In the genomic region with DNA sequence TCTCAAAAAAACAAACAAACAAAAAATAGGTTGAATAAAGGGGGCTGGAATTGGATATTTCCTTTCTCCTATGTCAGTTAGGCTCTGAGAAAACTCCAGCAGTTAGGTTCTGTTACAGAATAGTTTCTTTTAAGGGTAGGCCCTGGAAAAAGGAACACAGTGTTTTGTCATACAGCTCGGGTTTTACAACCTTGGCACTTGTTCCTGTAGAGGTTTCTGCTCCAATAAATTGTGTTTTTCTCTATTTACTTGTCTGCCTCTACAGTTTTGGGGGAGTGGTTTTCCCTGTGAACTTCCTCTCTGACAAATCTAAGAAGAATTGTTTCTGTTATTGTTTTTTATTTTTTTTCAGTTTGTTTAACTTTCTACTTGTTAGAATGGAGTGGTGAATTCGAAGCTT, we compare ENCODE assay signal across 20 cellular contexts.
DNase-seq lines count a peak whose midpoint lies in the region; ATAC-seq lines count a peak whose summit lies in the region.
"Had no signal": no experiment of that assay in that cellular context is flagged by ENCODE, and none has a peak within 500 bp of the region (broad histone marks: within the 10 kb centered on the region; RNA-seq: fewer than 3 reads in every experiment).

No MANE protein-coding gene starts in this region.

- H3K79me2 ChIP-seq in mesendoderm (ENCODE audit: control insufficient read depth, insufficient read depth, low read length): no peaks in the 10 kb centered on the region

- H3K36me3 ChIP-seq in HUES6 (ENCODE audit: control insufficient read depth, insufficient read depth, low read length) (no peaks in the 10 kb centered on the region), subcutaneous abdominal adipose tissue (ENCODE audit: control insufficient read depth in 5 of 5, insufficient read depth in 5 of 5, low read length in 5 of 5) (no peaks in the 10 kb centered on the region), H7 (replicated peaks; ENCODE audit: control insufficient read depth, insufficient read depth, low read length) (no peaks in the 10 kb centered on the region), mesendoderm (ENCODE audit: control insufficient read depth, insufficient read depth, low read length) (peaks cover 1% of the 10 kb centered on the region)
- H3K36me3 ChIP-seq: BLaER1 treated with 17β-estradiol and CSF1 and Interleukin-3, amounts not matched to agents 10 nM and 100 nM had no signal

- H3K9ac ChIP-seq in HUES6 (ENCODE audit: low read length) (no peak overlapping the region), subcutaneous abdominal adipose tissue (ENCODE audit: low read length in 5 of 5) (no peak overlapping the region), mesendoderm (ENCODE audit: low read length) (no peak overlapping the region)
- H3K9ac ChIP-seq: BLaER1 treated with 17β-estradiol and CSF1 and Interleukin-3, amounts not matched to agents 10 nM and 100 nM; SK-N-SH had no signal

- no peak overlapping the region for H4K5ac ChIP-seq in mesendoderm (ENCODE audit: low read length)

- H3K27ac ChIP-seq in HUES6 (ENCODE audit: low read depth, low read length) (peak overlapping the region; percentile 41; the same call in 1 of the 2 replicates), angular gyrus (ENCODE audit: low read depth, low read length) (peak overlapping the region; percentile 27), subcutaneous abdominal adipose tissue (ENCODE audit: low read depth, low read length) (peak overlapping the region; percentile 18), mesendoderm (ENCODE audit: low read depth, low read length) (no peak overlapping the region)
- H3K27ac ChIP-seq: BLaER1 treated with 17β-estradiol and CSF1 and Interleukin-3, amounts not matched to agents 10 nM and 100 nM; left ventricle myocardium inferior had no signal

- no peak overlapping the region for H2BK120ac ChIP-seq in mesendoderm (ENCODE audit: low read depth, low read length)

- no peak for ATAC-seq in GM19463 (IDR thresholded peaks at IDR 0.05; ENCODE audit: unreplicated experiment)
- no peak for ATAC-seq in GM19452 (IDR thresholded peaks at IDR 0.05; ENCODE audit: unreplicated experiment)
- ATAC-seq: activated CD8-positive, alpha-beta T cell treated with anti-CD3 and anti-CD28 coated beads for 36 hours; esophagus mucosa; PC-3; stimulated activated naive B cell treated with anti-CD40 and anti-IgM and Interleukin-4, amounts not matched to agents 10 μg/mL and 1 μg/mL and 100 μg/mL, for 72 hours had no signal

- H3K23ac ChIP-seq in mesendoderm (ENCODE audit: low read length): no peak overlapping the region

- H3K4me3 ChIP-seq in HUES6 (ENCODE audit: low read depth, low read length): no peak overlapping the region
- H3K4me3 ChIP-seq in subcutaneous abdominal adipose tissue (ENCODE audit: low read depth in 1 of 5, low read length in 5 of 5): no peak overlapping the region
- no peak overlapping the region for H3K4me3 ChIP-seq in H7 (ENCODE audit: insufficient read depth, low read depth, low read length)
- H3K4me3 ChIP-seq in mesendoderm (ENCODE audit: low read length): no peak overlapping the region
- H3K4me3 ChIP-seq: BLaER1 treated with 17β-estradiol and CSF1 and Interleukin-3, amounts not matched to agents 10 nM and 100 nM; left ventricle myocardium inferior had no signal

- no peaks in the 10 kb centered on the region for H3K9me3 ChIP-seq in HUES6 (ENCODE audit: control insufficient read depth, insufficient read depth, low read depth, low read length)
- no peaks in the 10 kb centered on the region for H3K9me3 ChIP-seq in subcutaneous abdominal adipose tissue (ENCODE audit: control insufficient read depth in 5 of 5, low read length in 5 of 5)
- H3K9me3 ChIP-seq: BLaER1 treated with 17β-estradiol and CSF1 and Interleukin-3, amounts not matched to agents 10 nM and 100 nM; left ventricle myocardium inferior; SK-N-SH had no signal

- no peak overlapping the region for H3K56ac ChIP-seq in mesendoderm (ENCODE audit: low read length)

- no peak overlapping the region for H2BK5ac ChIP-seq in mesendoderm (ENCODE audit: low read length)

- H3K27me3 ChIP-seq in HUES6 (ENCODE audit: control insufficient read depth, insufficient read depth, low read length) (no peaks in the 10 kb centered on the region), subcutaneous abdominal adipose tissue (ENCODE audit: control insufficient read depth in 5 of 5, insufficient read depth in 4 of 5, low read length in 5 of 5) (no peaks in the 10 kb centered on the region), H7 (ENCODE audit: control insufficient read depth, insufficient read depth, low read length) (no peaks in the 10 kb centered on the region), mesendoderm (ENCODE audit: insufficient read depth, low read length, poor library complexity) (no peaks in the 10 kb centered on the region)
- H3K27me3 ChIP-seq: BLaER1 treated with 17β-estradiol and CSF1 and Interleukin-3, amounts not matched to agents 10 nM and 100 nM had no signal

- H3K79me1 ChIP-seq in mesendoderm (ENCODE audit: low read length): no peaks in the 10 kb centered on the region

- H3K18ac ChIP-seq in mesendoderm (ENCODE audit: low read length): no peak overlapping the region

- H3K4me1 ChIP-seq in HUES6 (ENCODE audit: control insufficient read depth, insufficient read depth, low read length) (peaks cover 10% of the 10 kb centered on the region), subcutaneous abdominal adipose tissue (ENCODE audit: control insufficient read depth in 5 of 5, insufficient read depth in 5 of 5, low read length in 5 of 5) (peaks cover 0 to 13% (median 2%) of the 10 kb centered on the region in 5 donors), mesendoderm (ENCODE audit: control insufficient read depth, low read depth, low read length) (peaks cover 3% of the 10 kb centered on the region)
- H3K4me1 ChIP-seq: BLaER1 treated with 17β-estradiol and CSF1 and Interleukin-3, amounts not matched to agents 10 nM and 100 nM; left ventricle myocardium inferior had no signal

- H2AK5ac ChIP-seq in mesendoderm (ENCODE audit: low read length): no peak overlapping the region

- no peak overlapping the region for H2BK15ac ChIP-seq in mesendoderm (replicated peaks; ENCODE audit: low read depth)

- no peak overlapping the region for H4K8ac ChIP-seq in mesendoderm (ENCODE audit: low read depth, low read length)

- no peak overlapping the region for H3K4ac ChIP-seq in mesendoderm (ENCODE audit: low read depth, low read length)

- DNase-seq in left kidney (ENCODE audit: low read depth, low spot score) (peak; percentile 50), H7 (no peak), mesendoderm (no peak)
- DNase-seq: activated CD8-positive, alpha-beta T cell treated with anti-CD3 and anti-CD28 coated beads for 36 hours; cortex of kidney; DMS79 treated with DMSO at 0.1 percent for 48 hours; hippocampal formation; left ventricle myocardium inferior; MV-4-11; naive B cell; PC-3; SK-N-SH; stimulated activated naive B cell treated with anti-CD40 and anti-IgM and Interleukin-4, amounts not matched to agents 10 μg/mL and 1 μg/mL and 100 μg/mL, for 72 hours had no signal

- no CpG with 5 or more reads among the region's 2 CpGs for WGBS in mesendoderm (ENCODE audit: extremely low coverage, insufficient coverage, low lambda C conversion rate)

- H3K4me2 ChIP-seq in mesendoderm (ENCODE audit: low read length): no peak overlapping the region
- H3K4me2 ChIP-seq: BLaER1 treated with 17β-estradiol and CSF1 and Interleukin-3, amounts not matched to agents 10 nM and 100 nM; SK-N-SH had no signal
